In genomic region chr19:54179921-54180452, GRCh38 we compare ENCODE assay signal across 10 cellular contexts. TPM values are rescaled to one million over a fixed set of nuclear protein-coding genes. Genes with fewer than 3 reads are reported as not detected.
DNase-seq lines count a peak whose midpoint lies in the region; ATAC-seq and TF ChIP-seq lines count a peak whose summit lies in the region.
"Had no signal": no experiment of that assay in that cellular context is flagged by ENCODE, and none has a peak within 500 bp of the region (broad histone marks: within the 10 kb centered on the region; RNA-seq: fewer than 3 reads in every experiment).

No MANE protein-coding gene starts in this region.

- TF ChIP-seq CTCF in GM13976 (IDR thresholded peaks at IDR 0.05; ENCODE audit: borderline replicate concordance, control extremely low read depth, extremely low read depth, insufficient read depth, missing control alignments) (no peak), epithelial cell of esophagus (IDR thresholded peaks at IDR 0.05; ENCODE audit: insufficient read depth, low read depth, low read length, missing control alignments) (peak; percentile 47)

- no peak overlapping the region for H3K4ac ChIP-seq in neuronal stem cell (ENCODE audit: low read length)

- CTCF ChIA-PET in activated naive CD4-positive, alpha-beta T cell treated with anti-CD3 and anti-CD28 coated beads for 36 hours (lab: Charles Lee): interaction anchor here (0.7 kb wide), 1 partner anchor 1987 kb away, joined by 3 read pairs; no protein-coding TSS in a partner anchor

- no peak overlapping the region for H2AK5ac ChIP-seq in neuronal stem cell (ENCODE audit: low read depth, low read length)

- no peaks in the 10 kb centered on the region for H3K27me3 ChIP-seq in neuronal stem cell (ENCODE audit: control insufficient read depth in 3 of 3, insufficient read depth in 3 of 3, low read depth in 1 of 3, low read length in 3 of 3)

- H2AFZ ChIP-seq in neuronal stem cell (ENCODE audit: low read length): no peak overlapping the region

- intact Hi-C loops in activated naive CD4-positive, alpha-beta T cell treated with anti-CD3 and anti-CD28 coated beads for 36 hours (cut with micrococcal nuclease): no loop called here

- no peak overlapping the region for H3K4me3 Mint-ChIP-seq in activated naive CD4-positive, alpha-beta T cell treated with anti-CD3 and anti-CD28 coated beads for 36 hours

- H3K4me3 ChIP-seq in epithelial cell of esophagus (ENCODE audit: low read length): no peak overlapping the region
- H3K4me3 ChIP-seq in neuronal stem cell (ENCODE audit: low read length in 2 of 2): no peak overlapping the region
- H3K4me3 ChIP-seq: thoracic aorta had no signal

- no peak for ATAC-seq in GM19328 (IDR thresholded peaks at IDR 0.05; ENCODE audit: unreplicated experiment)

- H3K4me1 Mint-ChIP-seq in activated naive CD4-positive, alpha-beta T cell treated with anti-CD3 and anti-CD28 coated beads for 36 hours (ENCODE audit: low read depth): no peaks in the 10 kb centered on the region

- no peak overlapping the region for H4K91ac ChIP-seq in neuronal stem cell (ENCODE audit: low read depth, low read length, poor library complexity)

- no peak overlapping the region for H2BK120ac ChIP-seq in neuronal stem cell (ENCODE audit: low read depth, low read length)

- H2BK15ac ChIP-seq in neuronal stem cell (ENCODE audit: low read length): no peak overlapping the region

- DNase-seq in GM13976 (ENCODE audit: low spot score) (peak; percentile 25), NCI-H524 treated with DMSO at 0.1 percent for 48 hours (lab: John Stamatoyannopoulos, UW) (peak; percentile 7), epithelial cell of esophagus (ENCODE audit: low read depth) (peak; percentile 63), neuronal stem cell (ENCODE audit: low spot score) (peak; percentile 84), SHP77 treated with DMSO at 0.1 percent for 48 hours (lab: John Stamatoyannopoulos, UW) (no peak)
- no peak for DNase-seq in activated naive CD4-positive, alpha-beta T cell treated with anti-CD3 and anti-CD28 coated beads for 36 hours
- no peak for DNase-seq in activated T-cell treated with anti-CD3 and anti-CD28 coated beads, Interleukin-2, amount 50 U/mL, for 48 hours

- H3K27me3 Mint-ChIP-seq in activated naive CD4-positive, alpha-beta T cell treated with anti-CD3 and anti-CD28 coated beads for 36 hours (ENCODE audit: low read depth): no peaks in the 10 kb centered on the region

- no peak overlapping the region for H3K14ac ChIP-seq in neuronal stem cell (ENCODE audit: low read length)

- WGBS in neuronal stem cell (ENCODE audit: extremely low coverage in 2 of 2, insufficient read length in 2 of 2, insufficient replicate concordance in 1 of 2), 2 donors: no CpG with 5 or more reads among the region's 10 CpGs

- peak overlapping the region; percentile 40 for H3K27ac ChIP-seq in neuronal stem cell (replicated peaks; ENCODE audit: low read length)
- H3K27ac ChIP-seq: epithelial cell of prostate, thoracic aorta had no signal

- peaks cover 8 to 23% of the 10 kb centered on the region in 2 donors for H3K4me1 ChIP-seq in neuronal stem cell (ENCODE audit: control insufficient read depth in 2 of 2, insufficient read depth in 1 of 2, low read depth in 1 of 2, low read length in 2 of 2)

- H3K79me1 ChIP-seq in neuronal stem cell (ENCODE audit: low read depth, low read length): no peaks in the 10 kb centered on the region

- H2BK12ac ChIP-seq in neuronal stem cell (ENCODE audit: low read length): no peak overlapping the region

- in situ Hi-C loops in GM13976 (cut with MboI; ENCODE audit: low sequenced_read_pairs, unreplicated experiment): no loop called here

- peaks cover 29 to 62% of the 10 kb centered on the region in 2 donors for H3K36me3 ChIP-seq in neuronal stem cell (replicated peaks in 1 of 2; ENCODE audit: control insufficient read depth in 2 of 2, insufficient read depth in 2 of 2, low read length in 2 of 2)
- H3K36me3 ChIP-seq: thoracic aorta had no signal

- no peak overlapping the region for H3K18ac ChIP-seq in neuronal stem cell (ENCODE audit: low read length)

- H3K9me3 ChIP-seq in neuronal stem cell (replicated peaks in 1 of 2; ENCODE audit: control insufficient read depth in 2 of 2, insufficient read depth in 1 of 2, low read depth in 1 of 2, low read length in 2 of 2): no peaks in the 10 kb centered on the region
- H3K9me3 ChIP-seq: thoracic aorta had no signal

- no peak overlapping the region for H3K9ac ChIP-seq in neuronal stem cell (ENCODE audit: low read depth, low read length, poor library complexity)

- no peak overlapping the region for H3K27ac Mint-ChIP-seq in activated naive CD4-positive, alpha-beta T cell treated with anti-CD3 and anti-CD28 coated beads for 36 hours

- no peaks in the 10 kb centered on the region for H3K9me3 Mint-ChIP-seq in activated naive CD4-positive, alpha-beta T cell treated with anti-CD3 and anti-CD28 coated beads for 36 hours

- H3K36me3 Mint-ChIP-seq in activated naive CD4-positive, alpha-beta T cell treated with anti-CD3 and anti-CD28 coated beads for 36 hours (ENCODE audit: low read depth): peaks cover 29% of the 10 kb centered on the region

- H4K8ac ChIP-seq in neuronal stem cell (ENCODE audit: low read depth, low read length): no peak overlapping the region

- no peak overlapping the region for H3K23ac ChIP-seq in neuronal stem cell (ENCODE audit: low read depth, low read length, poor library complexity)

- no peak overlapping the region for H2BK5ac ChIP-seq in neuronal stem cell (ENCODE audit: low read length)

- no peak overlapping the region for H3K4me2 ChIP-seq in neuronal stem cell (ENCODE audit: insufficient read depth, low read length, poor library complexity, severe bottlenecking)

RNA-seq across cellular contexts. Expression of gene TMC4, which starts 7.0 kb away (rescaled TPM):
- 0.25 TPM for polyA plus RNA-seq in neuronal stem cell (2013, experiment 1 of 2)
- 0.36 TPM for polyA plus RNA-seq in neuronal stem cell (2013, experiment 2 of 2)
- under 1 TPM in 1 of 2 experiments, not detected in 1; 0.24 TPM for total RNA-seq in activated naive CD4-positive, alpha-beta T cell treated with anti-CD3 and anti-CD28 coated beads for 36 hours

RNA-seq across cellular contexts. Expression of gene MBOAT7, which starts 9.4 kb away (rescaled TPM):
- polyA plus RNA-seq in neuronal stem cell (2013, experiment 1 of 2): 76.6 TPM
- polyA plus RNA-seq in neuronal stem cell (2013, experiment 2 of 2): 77.6 TPM
- 10 to 100 TPM; 33.7 to 36.1 TPM for total RNA-seq in activated naive CD4-positive, alpha-beta T cell treated with anti-CD3 and anti-CD28 coated beads for 36 hours

RNA-seq across cellular contexts. Expression of gene TSEN34, which starts 11.1 kb away (rescaled TPM):
- polyA plus RNA-seq in neuronal stem cell (2013, experiment 1 of 2): 39.4 TPM
- 39.2 TPM for polyA plus RNA-seq in neuronal stem cell (2013, experiment 2 of 2)
- total RNA-seq in activated naive CD4-positive, alpha-beta T cell treated with anti-CD3 and anti-CD28 coated beads for 36 hours: 1 to 10 TPM; 8.0 to 8.5 TPM

RNA-seq across cellular contexts. Expression of gene LENG1, which starts 20.5 kb away (rescaled TPM):
- polyA plus RNA-seq in neuronal stem cell (2013, experiment 1 of 2): 5.6 TPM
- polyA plus RNA-seq in neuronal stem cell (2013, experiment 2 of 2): 5.8 TPM
- 1 to 10 TPM; 4.7 to 5.6 TPM for total RNA-seq in activated naive CD4-positive, alpha-beta T cell treated with anti-CD3 and anti-CD28 coated beads for 36 hours

RNA-seq across cellular contexts. Expression of gene RPS9, which starts 20.7 kb away (rescaled TPM):
- polyA plus RNA-seq in neuronal stem cell (2013, experiment 1 of 2): 2,591 TPM
- polyA plus RNA-seq in neuronal stem cell (2013, experiment 2 of 2): 2,507 TPM
- total RNA-seq in activated naive CD4-positive, alpha-beta T cell treated with anti-CD3 and anti-CD28 coated beads for 36 hours: 1,000 to 10,000 TPM; 1,883 to 1,912 TPM

Comparison
In these comparisons a context has a peak if more than half of its experiments do, and no peak if none do; other contexts are left out.
1. DNase-seq: peak in GM13976 (single experiment), NCI-H524 treated with DMSO at 0.1 percent for 48 hours (single experiment), epithelial cell of esophagus (single experiment) and neuronal stem cell (single experiment); none in activated naive CD4-positive, alpha-beta T cell treated with anti-CD3 and anti-CD28 coated beads for 36 hours (single experiment), activated T-cell treated with anti-CD3 and anti-CD28 coated beads, Interleukin-2, amount 50 U/mL, for 48 hours (0 of 2) and SHP77 treated with DMSO at 0.1 percent for 48 hours (single experiment).